ENCODE assay signal across 22 cellular contexts in the genomic region with DNA sequence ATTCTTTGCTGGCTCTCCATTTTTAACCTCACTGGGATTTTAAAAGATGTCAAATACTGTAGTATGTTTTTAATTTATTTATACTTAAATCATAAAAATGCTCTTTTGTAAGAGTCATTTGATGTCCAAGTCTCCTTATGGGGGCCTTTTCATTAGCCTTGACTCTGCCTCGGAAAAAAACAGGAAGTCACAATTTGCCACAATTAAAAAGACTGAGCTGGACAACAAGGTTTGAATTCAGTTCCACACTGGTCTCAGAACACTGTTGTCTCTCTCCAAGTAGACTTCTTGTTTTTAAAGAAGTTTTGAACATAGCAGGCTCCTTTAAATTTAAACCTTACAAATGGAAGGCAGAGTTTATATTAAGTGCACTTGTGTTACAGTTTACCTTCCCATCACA.
"Had no signal": no experiment of that assay in that cellular context is flagged by ENCODE, and none has a peak within 500 bp of the region (broad histone marks: within the 10 kb centered on the region; RNA-seq: fewer than 3 reads in every experiment).

No MANE protein-coding gene starts in this region.

- H3K9me3 ChIP-seq: left ventricle myocardium inferior, ovary, right atrium auricular region, right lobe of liver, suprapubic skin, thoracic aorta, tibial artery, upper lobe of right lung had no signal

- H3K36me3 Mint-ChIP-seq: immature natural killer cell; mesothelial cell of epicardium; naive B cell; natural killer cell; stimulated activated effector memory CD8-positive, alpha-beta T cell treated with anti-CD3 and anti-CD28 coated beads, Interleukin-12 subunit alpha, Interleukin-12 subunit beta, amount 100 ng/mL, for 72 hours had no signal

- H3K4me1 ChIP-seq: left ventricle myocardium inferior, right atrium auricular region, right lobe of liver, tibial artery, upper lobe of right lung had no signal

- H3K9me3 Mint-ChIP-seq: mesothelial cell of epicardium; naive B cell; stimulated activated naive CD8-positive, alpha-beta T cell treated with anti-CD3 and anti-CD28 coated beads, Interleukin-15, Interleukin-2, amounts not matched to agents 100 ng/mL and 50 ng/mL, for 24 hours had no signal

- DNase-seq: hypothalamus; immature natural killer cell; left ventricle myocardium inferior; mesendoderm; naive B cell; natural killer cell; ovary; right lobe of liver; stimulated activated CD4-positive, alpha-beta T cell treated with anti-CD3 and anti-CD28 coated beads, Interleukin-4, amount 100 ng/mL, for 24 hours; stimulated activated naive CD4-positive, alpha-beta T cell; tibial artery; trophoblast cell; upper lobe of right lung had no signal

- ATAC-seq: natural killer cell; right lobe of liver; stimulated activated effector memory CD8-positive, alpha-beta T cell treated with anti-CD3 and anti-CD28 coated beads, Interleukin-12 subunit alpha, Interleukin-12 subunit beta, amount 100 ng/mL, for 72 hours; upper lobe of right lung had no signal

- H3K27me3 ChIP-seq: ovary, right atrium auricular region, right lobe of liver, suprapubic skin, tibial artery, upper lobe of right lung had no signal

- H3K27ac ChIP-seq: left ventricle myocardium inferior, ovary, right atrium auricular region, right lobe of liver, skin epidermis, suprapubic skin, thoracic aorta, tibial artery, upper lobe of right lung had no signal

- H3K4me3 ChIP-seq: left ventricle myocardium inferior, lung, ovary, right atrium auricular region, right lobe of liver, skin epidermis, suprapubic skin, thoracic aorta, tibial artery, upper lobe of right lung had no signal

- H3K27me3 Mint-ChIP-seq: stimulated activated naive CD8-positive, alpha-beta T cell treated with anti-CD3 and anti-CD28 coated beads, Interleukin-15, Interleukin-2, amounts not matched to agents 100 ng/mL and 50 ng/mL, for 24 hours had no signal

- H3K27ac Mint-ChIP-seq: immature natural killer cell; mesothelial cell of epicardium; naive B cell; natural killer cell; progenitor cell of endocrine pancreas; stimulated activated effector memory CD8-positive, alpha-beta T cell treated with anti-CD3 and anti-CD28 coated beads, Interleukin-12 subunit alpha, Interleukin-12 subunit beta, amount 100 ng/mL, for 72 hours; stimulated activated naive CD8-positive, alpha-beta T cell treated with anti-CD3 and anti-CD28 coated beads, Interleukin-15, Interleukin-2, amounts not matched to agents 100 ng/mL and 50 ng/mL, for 24 hours had no signal

- H3K4me3 Mint-ChIP-seq: immature natural killer cell; mesothelial cell of epicardium; naive B cell; natural killer cell; stimulated activated effector memory CD8-positive, alpha-beta T cell treated with anti-CD3 and anti-CD28 coated beads, Interleukin-12 subunit alpha, Interleukin-12 subunit beta, amount 100 ng/mL, for 72 hours; stimulated activated naive CD8-positive, alpha-beta T cell treated with anti-CD3 and anti-CD28 coated beads, Interleukin-15, Interleukin-2, amounts not matched to agents 100 ng/mL and 50 ng/mL, for 24 hours had no signal

- H3K36me3 ChIP-seq: left ventricle myocardium inferior, ovary, right atrium auricular region, right lobe of liver, suprapubic skin, thoracic aorta, tibial artery, upper lobe of right lung had no signal

- H3K4me1 Mint-ChIP-seq: immature natural killer cell; naive B cell; natural killer cell; stimulated activated effector memory CD8-positive, alpha-beta T cell treated with anti-CD3 and anti-CD28 coated beads, Interleukin-12 subunit alpha, Interleukin-12 subunit beta, amount 100 ng/mL, for 72 hours had no signal
